Comparison of ENCODE assay signal across 19 cellular contexts in the genomic region with DNA sequence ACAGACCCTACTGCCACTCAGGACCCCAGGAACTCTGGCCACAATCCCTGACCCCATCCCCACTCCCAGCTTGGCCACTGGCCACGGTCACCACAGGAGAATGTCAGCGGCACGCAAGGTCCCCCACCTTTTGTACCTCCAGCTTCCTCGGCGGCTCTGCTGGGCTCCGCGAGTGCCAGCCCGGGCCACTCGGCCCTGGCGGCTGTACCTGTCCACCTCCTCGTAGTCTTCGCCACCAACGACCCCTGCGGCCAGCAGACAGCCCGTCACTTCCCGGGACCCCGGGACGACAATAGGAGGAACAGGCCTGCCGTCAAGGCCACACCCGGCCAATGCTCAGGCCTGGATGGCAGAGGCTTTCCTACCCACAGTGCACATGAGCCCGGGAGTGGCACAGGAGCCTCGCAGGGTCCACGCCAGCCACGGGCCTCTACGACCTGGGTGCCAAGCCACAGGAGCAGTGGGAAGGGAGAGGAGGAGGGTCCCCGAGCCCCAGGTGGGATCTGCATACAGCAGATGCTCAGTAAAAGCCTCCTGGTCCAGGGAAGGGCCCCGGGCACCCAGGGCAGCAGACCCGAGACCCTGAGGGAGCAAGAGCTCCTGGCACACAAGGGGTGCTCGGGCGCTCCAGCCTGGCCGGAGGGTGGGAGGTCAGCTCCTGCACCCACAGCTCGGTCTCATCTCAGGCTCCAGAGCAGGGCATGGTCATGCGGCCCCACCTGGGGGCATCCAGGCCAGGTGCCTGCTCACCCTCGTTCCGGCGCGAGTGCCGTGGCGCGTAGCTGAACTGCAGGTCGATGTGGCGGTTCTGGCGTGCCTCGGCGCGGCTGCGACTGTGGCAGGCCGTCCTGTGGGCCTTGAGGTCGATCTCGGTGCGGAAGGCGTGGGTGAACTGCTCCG. TPM values are rescaled to one million over a fixed set of nuclear protein-coding genes. Genes with fewer than 3 reads are reported as not detected.
DNase-seq lines count a peak whose midpoint lies in the region; ATAC-seq, FAIRE-seq and TF ChIP-seq lines count a peak whose summit lies in the region.
"Had no signal": no experiment of that assay in that cellular context is flagged by ENCODE, and none has a peak within 500 bp of the region (broad histone marks: within the 10 kb centered on the region; RNA-seq: fewer than 3 reads in every experiment).

No MANE protein-coding gene starts in this region.

- intact Hi-C loops in right cardiac atrium (cut with DNase I) (loop anchor here in 1 of 4 donors (5.0 kb wide), 1 partner anchor 151 kb away; no protein-coding TSS in a partner anchor), Right ventricle myocardium superior (cut with DNase I) (no loop called here), pancreas (cut with DNase I) (no loop called here)

- DNase-seq in right cardiac atrium (peak in 2 of 3 donors; percentile 47 to 51), Right ventricle myocardium superior (no peak), H1 (ENCODE audit: low read depth in 1 of 2, low spot score in 2 of 2) (no peak), pancreas (peak in 5 of 6 donors; percentile 8 to 80 (median 51)), SIG-M5 treated with dmso at 0.1 percent for 504 hours (lab: John Stamatoyannopoulos, UW; ENCODE audit: unreplicated experiment) (no peak), T-cell (no peak)
- DNase-seq: CD4-positive, alpha-beta memory T cell; DMS79; HCEC 1CT; HFFc6 had no signal

- no peak for TF ChIP-seq POLR2A in H1 (IDR thresholded peaks at IDR 0.05; ENCODE audit: control extremely low read depth in 1 of 2, low read depth in 2 of 2, low read length in 2 of 2)

- H3K36me3 ChIP-seq in H1 (ENCODE audit: control insufficient read depth in 2 of 4, insufficient read depth in 4 of 4, low read length in 3 of 4) (peaks cover 24 to 52% (median 42%) of the 10 kb centered on the region in 4 experiments), pancreas (peaks cover 19 to 64% (median 39%) of the 10 kb centered on the region in 3 donors)

- H3K27me3 ChIP-seq in right cardiac atrium (ENCODE audit: control insufficient read depth, insufficient read depth) = no peaks in the 10 kb centered on the region
- H3K27me3 ChIP-seq in H1 (replicated peaks in 1 of 4; ENCODE audit: control insufficient read depth in 3 of 4, extremely low read depth in 1 of 4, insufficient read depth in 3 of 4, low read length in 3 of 4) = no peaks in the 10 kb centered on the region
- H3K27me3 ChIP-seq in pancreas = no peaks in the 10 kb centered on the region
- H3K27me3 ChIP-seq: BE2C had no signal

- H2AFZ ChIP-seq in H1 (ENCODE audit: low read length) = no peak overlapping the region

- no peak overlapping the region for H3K14ac ChIP-seq in H1 (ENCODE audit: insufficient read length)

- FAIRE-seq in H1 (lab: Jason Lieb, UNC) (no peak), pancreas (lab: Jason Lieb, UNC) (no peak)
- FAIRE-seq: A549, G401.6, GM12892, GM19239 had no signal

- H3K4me2 ChIP-seq in H1 (ENCODE audit: insufficient read depth in 1 of 2, low read depth in 2 of 2, low read length in 2 of 2) = no peak overlapping the region
- H3K4me2 ChIP-seq: A549 had no signal

- H2BK15ac ChIP-seq in H1 (ENCODE audit: low read length) = no peak overlapping the region

- CTCF ChIA-PET in H1 (lab: Charles Lee; ENCODE audit: partially characterized antibody) (interaction anchor here (0.6 to 2.8 kb wide), 3 partner anchors 10 to 69 kb away, joined by 3 to 6 read pairs (median 4); no protein-coding TSS in a partner anchor), T-cell (lab: Charles Lee) (interaction anchor here in 1 of 2 donors (0.8 kb wide), 1 partner anchor 154 kb away, joined by 3 read pairs; a partner anchor contains a TSS)

- H3K27me3 Mint-ChIP-seq in T-cell = no peaks in the 10 kb centered on the region
- H3K27me3 Mint-ChIP-seq: CD4-positive, alpha-beta memory T cell had no signal

- peaks cover 22 to 54% of the 10 kb centered on the region in 2 experiments for H4K20me1 ChIP-seq in H1 (replicated peaks in 1 of 2; ENCODE audit: control insufficient read depth in 1 of 2, insufficient read depth in 2 of 2, low read length in 2 of 2)

- WGBS in right cardiac atrium = 94% methylated on average over 53 of the region's 53 CpGs
- WGBS in H1 (ENCODE audit: extremely low coverage in 1 of 2, insufficient coverage in 1 of 2, insufficient read length in 1 of 2, insufficient replicate concordance in 2 of 2, low coverage in 1 of 2, low lambda C conversion rate in 2 of 2, missing lambda C conversion rate in 1 of 2), 2 experiments = 91% methylated on average over 47 of the region's 53 CpGs; no CpG with 5 or more reads in 1 of the 2 experiments
- 92 to 94% methylated on average over 47 to 53 of the region's 53 CpGs for WGBS in pancreas, 2 donors

- H3K4ac ChIP-seq in H1 (replicated peaks; ENCODE audit: insufficient read length, low read depth, low read length) = no peak overlapping the region

- no peak for TF ChIP-seq CTCF in H1 (IDR thresholded peaks at IDR 0.05; ENCODE audit: control extremely low read depth in 1 of 3, insufficient read depth in 1 of 3, low read depth in 1 of 3, low read length in 3 of 3)
- no peak for TF ChIP-seq CTCF in pancreas (IDR thresholded peaks at IDR 0.05)

- ATAC-seq in right cardiac atrium (no peak), Right ventricle myocardium superior (ENCODE audit: poor library complexity) (no peak), pancreas (no peak), T-cell (replicated peaks in 1 of 4) (no peak)
- ATAC-seq: A549 had no signal

- no peak overlapping the region for H2AK5ac ChIP-seq in H1 (ENCODE audit: low read depth, low read length)

- H3K27ac ChIP-seq in right cardiac atrium (ENCODE audit: low read length) = no peak overlapping the region
- no peak overlapping the region for H3K27ac ChIP-seq in H1 (ENCODE audit: low read depth, low read length)
- H3K27ac ChIP-seq in pancreas = no peak overlapping the region
- H3K27ac ChIP-seq: A549, C4-2B had no signal

- H3K4me1 ChIP-seq in right cardiac atrium (ENCODE audit: control insufficient read depth, insufficient read depth, low read length) (peaks cover 2% of the 10 kb centered on the region), H1 (replicated peaks in 1 of 4; ENCODE audit: control insufficient read depth in 3 of 4, insufficient read depth in 4 of 4, low read length in 3 of 4) (peaks cover 0 to 19% (median 7%) of the 10 kb centered on the region in 4 experiments; a peak in 5 of 7 replicates), pancreas (peaks cover 9 to 25% (median 24%) of the 10 kb centered on the region in 3 donors)

- POLR2A ChIA-PET in H1 (lab: Charles Lee; ENCODE audit: partially characterized antibody) = interaction anchor here (0.6 to 2.1 kb wide), 3 partner anchors 50 to 153 kb away, joined by 3 to 5 read pairs (median 3); no protein-coding TSS in a partner anchor
- POLR2A ChIA-PET in T-cell (lab: Charles Lee) = interaction anchor here in 1 of 2 donors (0.5 kb wide), 1 partner anchor 9 kb away, joined by 3 read pairs; no protein-coding TSS in a partner anchor

- H2BK5ac ChIP-seq in H1 (ENCODE audit: low read depth, low read length) = peak overlapping the region; percentile 44; the same call in 1 of the 2 replicates

- no peak overlapping the region for H4K91ac ChIP-seq in H1 (replicated peaks; ENCODE audit: insufficient read length, low read length)

- no peak overlapping the region for H3K23ac ChIP-seq in H1 (ENCODE audit: insufficient read length)

- no peaks in the 10 kb centered on the region for H3K9me3 Mint-ChIP-seq in T-cell
- H3K9me3 Mint-ChIP-seq: CD4-positive, alpha-beta memory T cell; HFFc6 had no signal

- H3K4me1 Mint-ChIP-seq in T-cell = peaks cover 15 to 23% (median 15%) of the 10 kb centered on the region in 3 donors

- H3K18ac ChIP-seq in H1 (ENCODE audit: extremely low read depth, low read length) = no peak overlapping the region

- H3K79me1 ChIP-seq in H1 (ENCODE audit: low read depth, low read length) = peaks cover 2% of the 10 kb centered on the region; the same call in 1 of the 2 replicates

- H3K36me3 Mint-ChIP-seq in T-cell = peaks cover 14% of the 10 kb centered on the region

- no peak overlapping the region for H3K4me3 Mint-ChIP-seq in T-cell
- H3K4me3 Mint-ChIP-seq: CD4-positive, alpha-beta memory T cell; HFFc6 had no signal

- no peak overlapping the region for H4K8ac ChIP-seq in H1 (ENCODE audit: extremely low read depth, insufficient read depth, low read length)

- no peaks in the 10 kb centered on the region for H3K23me2 ChIP-seq in H1 (ENCODE audit: low read depth, low read length)

- no peak overlapping the region for H4K5ac ChIP-seq in H1 (ENCODE audit: insufficient read length, low read depth, low read length)

- H2BK120ac ChIP-seq in H1 (replicated peaks; ENCODE audit: low read depth, low read length) = no peak overlapping the region

- no peak overlapping the region for H3K27ac Mint-ChIP-seq in T-cell
- H3K27ac Mint-ChIP-seq: HFFc6 had no signal

- no peaks in the 10 kb centered on the region for H3K9me3 ChIP-seq in right cardiac atrium (ENCODE audit: control insufficient read depth, low read length)
- no peaks in the 10 kb centered on the region for H3K9me3 ChIP-seq in H1 (ENCODE audit: insufficient read depth in 2 of 2, low read depth in 1 of 2, low read length in 1 of 2)
- no peaks in the 10 kb centered on the region for H3K9me3 ChIP-seq in pancreas
- H3K9me3 ChIP-seq: A549, BE2C had no signal

- no peak for TF ChIP-seq EP300 in H1 (IDR thresholded peaks at IDR 0.05; ENCODE audit: borderline replicate concordance in 1 of 2, low read depth in 2 of 2, low read length in 2 of 2)

- H3K9ac ChIP-seq in H1 (replicated peaks in 1 of 4; ENCODE audit: extremely low read depth in 1 of 4, low read depth in 3 of 4, low read length in 3 of 4) = no peak overlapping the region

- TF ChIP-seq RAD21 in H1 (IDR thresholded peaks at IDR 0.05 in 1 of 2, conservative IDR thresholded peaks at IDR 0.05 in 1 of 2; ENCODE audit: low read depth in 2 of 2, low read length in 2 of 2) = no peak

- H3K4me3 ChIP-seq in right cardiac atrium (ENCODE audit: low read length) (no peak overlapping the region), H1 (ENCODE audit: extremely low read depth in 1 of 4, insufficient read depth in 2 of 4, low read depth in 3 of 4, low read length in 4 of 4) (no peak overlapping the region), pancreas (no peak overlapping the region)
- H3K4me3 ChIP-seq: A549 had no signal

- no peak overlapping the region for H3K56ac ChIP-seq in H1 (replicated peaks; ENCODE audit: insufficient read length, low read depth, low read length)

- H3K79me2 ChIP-seq in H1 (ENCODE audit: control insufficient read depth in 1 of 2, insufficient read depth in 2 of 2, low read length in 2 of 2) = peaks cover 0 to 25% of the 10 kb centered on the region in 2 experiments; a peak in 3 of 4 replicates

- H2BK20ac ChIP-seq in H1 (ENCODE audit: low read length) = no peak overlapping the region

- no peak overlapping the region for H2BK12ac ChIP-seq in H1 (ENCODE audit: low read depth, low read length)

RNA-seq across cellular contexts. Expression of a gene that starts 7.9 kb away (rescaled TPM):
- total RNA-seq in right cardiac atrium (10 to 100 TPM; 16.8 to 20.5 (median 17.5) TPM), Right ventricle myocardium superior (17.2 TPM), pancreas (10 to 100 TPM; 26.0 to 93.6 (median 42.4) TPM), T-cell (10 to 100 TPM; 44.3 to 73.7 (median 68.8) TPM)
- polyA plus RNA-seq in right cardiac atrium (14.0 TPM), H1 (2011; rRNA removed) (29.3 and 43.0 TPM in 2 replicates), pancreas (10 to 100 TPM; 71.0 to 73.5 TPM)
- 47.6 and 51.7 TPM in 2 replicates for total RNA-seq in H1 (2021; fragmentation: NEBNext Ultra II Directional; extraction: Animal tissue kit (Norgen Biotek cat#: 25700))
- polyA plus RNA-seq in H1 (2011; cell fraction: cytosol; rRNA removed) = 32.3 TPM
- 108 TPM for polyA plus RNA-seq in H1 (2011; cell fraction: nucleus; rRNA removed)
- polyA plus RNA-seq in H1 (2012, experiment 1 of 2) = 16.9 to 39.8 TPM (median 34.7 TPM) in 4 replicates
- 28.2 TPM for polyA plus RNA-seq in H1 (2012, experiment 2 of 2)
- polyA plus RNA-seq in H1 (2013, experiment 1 of 2) = 32.1 TPM
- polyA plus RNA-seq in H1 (2013, experiment 2 of 2) = 31.4 TPM
- polyA minus RNA-seq in H1 (2011; rRNA and poly(A)+ RNA removed) = 10.2 and 11.0 TPM in 2 replicates
- 34.1 TPM for polyA minus RNA-seq in H1 (2011; cell fraction: cytosol; rRNA and poly(A)+ RNA removed)
- 28.8 TPM for polyA minus RNA-seq in H1 (2011; cell fraction: nucleus; rRNA and poly(A)+ RNA removed)

RNA-seq across cellular contexts. Expression of a gene that starts 11.9 kb away (rescaled TPM):
- total RNA-seq in right cardiac atrium = 1 to 10 TPM in 1 of 4 donors, under 1 TPM in 3; 0.57 to 1.0 (median 0.68) TPM
- polyA plus RNA-seq in right cardiac atrium = 1.4 TPM
- 0.32 TPM for total RNA-seq in Right ventricle myocardium superior
- 36.2 and 38.8 TPM in 2 replicates for total RNA-seq in H1 (2021; fragmentation: NEBNext Ultra II Directional; extraction: Animal tissue kit (Norgen Biotek cat#: 25700))
- 49.9 and 72.3 TPM in 2 replicates for polyA plus RNA-seq in H1 (2011; rRNA removed)
- 43.3 TPM for polyA plus RNA-seq in H1 (2011; cell fraction: cytosol; rRNA removed)
- polyA plus RNA-seq in H1 (2011; cell fraction: nucleus; rRNA removed) = 58.6 TPM
- polyA plus RNA-seq in H1 (2012, experiment 1 of 2) = 25.3 to 42.7 TPM (median 36.2 TPM) in 4 replicates
- 36.8 TPM for polyA plus RNA-seq in H1 (2012, experiment 2 of 2)
- 26.9 TPM for polyA plus RNA-seq in H1 (2013, experiment 1 of 2)
- polyA plus RNA-seq in H1 (2013, experiment 2 of 2) = 28.0 TPM
- polyA minus RNA-seq in H1 (2011; rRNA and poly(A)+ RNA removed) = 22.3 and 31.8 TPM in 2 replicates
- polyA minus RNA-seq in H1 (2011; cell fraction: cytosol; rRNA and poly(A)+ RNA removed) = 34.8 TPM
- 32.6 TPM for polyA minus RNA-seq in H1 (2011; cell fraction: nucleus; rRNA and poly(A)+ RNA removed)
- 1 to 10 TPM in 1 of 6 donors, under 1 TPM in 5; 0.19 to 1.5 (median 0.55) TPM for total RNA-seq in pancreas
- 1 to 10 TPM in 1 of 2 donors, under 1 TPM in 1; 0.57 to 3.1 TPM for polyA plus RNA-seq in pancreas
- 1 to 10 TPM; 1.1 to 5.7 (median 1.7) TPM for total RNA-seq in T-cell

RNA-seq across cellular contexts. Expression of a gene that starts 17.7 kb away (rescaled TPM):
- total RNA-seq in right cardiac atrium = 10 to 100 TPM; 19.6 to 25.7 (median 22.2) TPM
- polyA plus RNA-seq in right cardiac atrium = 31.7 TPM
- total RNA-seq in Right ventricle myocardium superior = 28.3 TPM
- 37.9 and 45.4 TPM in 2 replicates for total RNA-seq in H1 (2021; fragmentation: NEBNext Ultra II Directional; extraction: Animal tissue kit (Norgen Biotek cat#: 25700))
- 17.7 and 29.1 TPM in 2 replicates for polyA plus RNA-seq in H1 (2011; rRNA removed)
- 19.6 TPM for polyA plus RNA-seq in H1 (2011; cell fraction: cytosol; rRNA removed)
- polyA plus RNA-seq in H1 (2011; cell fraction: nucleus; rRNA removed) = 36.4 TPM
- polyA plus RNA-seq in H1 (2012, experiment 1 of 2) = 34.2 to 52.3 TPM (median 47.8 TPM) in 4 replicates
- 63.8 TPM for polyA plus RNA-seq in H1 (2012, experiment 2 of 2)
- polyA plus RNA-seq in H1 (2013, experiment 1 of 2) = 33.8 TPM
- 33.2 TPM for polyA plus RNA-seq in H1 (2013, experiment 2 of 2)
- polyA minus RNA-seq in H1 (2011; rRNA and poly(A)+ RNA removed) = 7.9 and 10.7 TPM in 2 replicates
- polyA minus RNA-seq in H1 (2011; cell fraction: cytosol; rRNA and poly(A)+ RNA removed) = 21.6 TPM
- polyA minus RNA-seq in H1 (2011; cell fraction: nucleus; rRNA and poly(A)+ RNA removed) = 22.6 TPM
- total RNA-seq in pancreas = 10 to 100 TPM; 17.1 to 31.9 (median 25.9) TPM
- 10 to 100 TPM; 25.7 to 62.0 TPM for polyA plus RNA-seq in pancreas
- total RNA-seq in T-cell = 10 to 100 TPM; 16.1 to 31.9 (median 22.0) TPM

RNA-seq across cellular contexts. Expression of a gene that starts 17.9 kb away (rescaled TPM):
- total RNA-seq in right cardiac atrium (not detected), Right ventricle myocardium superior (not detected), pancreas (1 to 10 TPM in 2 of 6 donors, under 1 TPM in 4; 0.43 to 1.9 (median 0.50) TPM), T-cell (under 1 TPM in 2 of 5 donors, not detected in 3; 0.43 to 0.44 TPM)
- polyA plus RNA-seq in right cardiac atrium (not detected), H1 (2011; rRNA removed) (4.0 and 7.8 TPM in 2 replicates), pancreas (1 to 10 TPM; 1.3 to 2.7 TPM)
- total RNA-seq in H1 (2021; fragmentation: NEBNext Ultra II Directional; extraction: Animal tissue kit (Norgen Biotek cat#: 25700)) = 8.1 and 10.3 TPM in 2 replicates
- 2.0 TPM for polyA plus RNA-seq in H1 (2011; cell fraction: cytosol; rRNA removed)
- polyA plus RNA-seq in H1 (2011; cell fraction: nucleus; rRNA removed) = 4.4 TPM
- 3.4 to 6.5 TPM (median 4.5 TPM) in 4 replicates for polyA plus RNA-seq in H1 (2012, experiment 1 of 2)
- polyA plus RNA-seq in H1 (2012, experiment 2 of 2) = 9.6 TPM
- polyA plus RNA-seq in H1 (2013, experiment 1 of 2) = 11.2 TPM
- 14.0 TPM for polyA plus RNA-seq in H1 (2013, experiment 2 of 2)
- not detected in 2 replicates for polyA minus RNA-seq in H1 (2011; rRNA and poly(A)+ RNA removed)
- polyA minus RNA-seq in H1 (2011; cell fraction: cytosol; rRNA and poly(A)+ RNA removed) = 9.9 TPM
- polyA minus RNA-seq in H1 (2011; cell fraction: nucleus; rRNA and poly(A)+ RNA removed) = 1.4 TPM
- total RNA-seq: CD4-positive, alpha-beta memory T cell had no signal
- polyA plus RNA-seq: CD4-positive, alpha-beta memory T cell had no signal

RNA-seq across cellular contexts. Expression of a gene that starts 20.4 kb away (rescaled TPM):
- not detected for total RNA-seq in right cardiac atrium
- polyA plus RNA-seq in right cardiac atrium = 0.29 TPM
- not detected for total RNA-seq in Right ventricle myocardium superior
- 2.5 and 3.3 TPM in 2 replicates for total RNA-seq in H1 (2021; fragmentation: NEBNext Ultra II Directional; extraction: Animal tissue kit (Norgen Biotek cat#: 25700))
- polyA plus RNA-seq in H1 (2011; rRNA removed) = 1.3 and 2.6 TPM in 2 replicates
- 1.7 TPM for polyA plus RNA-seq in H1 (2011; cell fraction: cytosol; rRNA removed)
- 2.3 TPM for polyA plus RNA-seq in H1 (2011; cell fraction: nucleus; rRNA removed)
- polyA plus RNA-seq in H1 (2012, experiment 1 of 2) = 0.33 to 1.1 TPM (median 0.74 TPM) in 4 replicates
- 0.58 TPM for polyA plus RNA-seq in H1 (2012, experiment 2 of 2)
- polyA plus RNA-seq in H1 (2013, experiment 1 of 2) = 1.1 TPM
- polyA plus RNA-seq in H1 (2013, experiment 2 of 2) = 1.0 TPM
- not detected in 2 replicates for polyA minus RNA-seq in H1 (2011; rRNA and poly(A)+ RNA removed)
- not detected for polyA minus RNA-seq in H1 (2011; cell fraction: cytosol; rRNA and poly(A)+ RNA removed)
- polyA minus RNA-seq in H1 (2011; cell fraction: nucleus; rRNA and poly(A)+ RNA removed) = 0.60 TPM
- under 1 TPM in 5 of 6 donors, not detected in 1; 0.35 to 0.69 (median 0.52) TPM for total RNA-seq in pancreas
- polyA plus RNA-seq in pancreas = 1 to 10 TPM in 1 of 2 donors, under 1 TPM in 1; 0.70 to 1.6 TPM
- total RNA-seq in T-cell = 1 to 10 TPM in 2 of 5 donors, under 1 TPM in 2, not detected in 1; 0.78 to 2.2 (median 1.3) TPM
- total RNA-seq: H4, HT1080 had no signal
- polyA plus RNA-seq: AG04450 had no signal

Comparison
In these comparisons a context has a peak if more than half of its experiments do, and no peak if none do; other contexts are left out.
1. DNase-seq: peak in right cardiac atrium (2 of 3) and pancreas (5 of 6); none in Right ventricle myocardium superior (single experiment), H1 (0 of 2), SIG-M5 treated with dmso at 0.1 percent for 504 hours (single experiment) and T-cell (0 of 34).